ENCODE assay signal across 10 cellular contexts in the genomic region with DNA sequence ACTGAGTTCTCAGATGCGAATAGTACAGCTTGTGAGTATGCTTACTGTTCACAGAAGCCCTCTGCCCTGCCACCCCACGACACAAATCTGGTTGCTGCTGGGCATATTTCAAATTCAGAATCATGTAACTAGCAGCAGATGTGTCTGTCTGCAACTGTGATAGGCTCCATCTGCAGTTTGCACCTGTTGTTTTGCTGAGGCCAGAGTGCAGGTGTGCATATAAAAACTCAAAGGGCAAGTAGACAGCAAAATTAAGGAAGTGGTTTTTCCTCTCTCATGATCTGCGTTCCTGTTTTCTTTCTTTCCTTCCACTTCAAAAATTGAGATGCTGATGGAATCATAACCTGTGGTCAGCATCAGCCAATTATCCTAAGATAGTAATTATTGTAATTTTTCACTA.
DNase-seq lines count a peak whose midpoint lies in the region; ATAC-seq, FAIRE-seq and TF ChIP-seq lines count a peak whose summit lies in the region.
"Had no signal": no experiment of that assay in that cellular context is flagged by ENCODE, and none has a peak within 500 bp of the region (broad histone marks: within the 10 kb centered on the region; RNA-seq: fewer than 3 reads in every experiment).

No MANE protein-coding gene starts in this region.

- no peaks in the 10 kb centered on the region for H3K9me3 ChIP-seq in gastrocnemius medialis

- ATAC-seq in GM18511 (IDR thresholded peaks at IDR 0.05; ENCODE audit: unreplicated experiment) (peak; percentile 80), GM23338 (no peak), gastrocnemius medialis (no peak)
- no peak for ATAC-seq in stimulated activated naive CD8-positive, alpha-beta T cell treated with anti-CD3 and anti-CD28 coated beads, Interleukin-15, Interleukin-2, amounts not matched to agents 100 U/mL and 50 U/mL, for 24 hours

- H3K27me3 Mint-ChIP-seq in GM23338 (ENCODE audit: insufficient read depth, low read depth, poor library complexity): no peaks in the 10 kb centered on the region

- H3K27ac Mint-ChIP-seq in GM23338: no peak overlapping the region

- H3K27ac ChIP-seq in GM23338 (ENCODE audit: low read depth) (no peak overlapping the region), gastrocnemius medialis (no peak overlapping the region)

- no peak overlapping the region for H3K4me2 ChIP-seq in GM23338

- no peaks in the 10 kb centered on the region; the same call in 2 of the 3 replicates for H3K36me3 Mint-ChIP-seq in GM23338 (ENCODE audit: low read depth)

- H4K20me1 ChIP-seq in GM23338 (replicated peaks; ENCODE audit: insufficient read depth): no peaks in the 10 kb centered on the region

- no peaks in the 10 kb centered on the region for H3K36me3 ChIP-seq in GM23338 (ENCODE audit: insufficient read depth)
- no peaks in the 10 kb centered on the region for H3K36me3 ChIP-seq in gastrocnemius medialis

- H3K9me2 ChIP-seq in GM23338 (ENCODE audit: insufficient read depth): no peaks in the 10 kb centered on the region

- H3K79me2 ChIP-seq in GM23338 (replicated peaks; ENCODE audit: insufficient read depth): no peaks in the 10 kb centered on the region

- no peak for FAIRE-seq in H54 (lab: Jason Lieb, UNC)

- TF ChIP-seq POLR2A in gastrocnemius medialis (IDR thresholded peaks at IDR 0.05) (no peak), H54 (IDR thresholded peaks at IDR 0.05; ENCODE audit: low read depth, low read length) (no peak)

- TF ChIP-seq CTCF in GM23338 (conservative IDR thresholded peaks at IDR 0.05; ENCODE audit: low read depth in 2 of 2) (no peak), gastrocnemius medialis (IDR thresholded peaks at IDR 0.05 in 4 of 5, conservative IDR thresholded peaks at IDR 0.05 in 1 of 5) (no peak)

- no peaks in the 10 kb centered on the region for H3F3A ChIP-seq in GM23338 (replicated peaks; ENCODE audit: low read depth)

- no peak overlapping the region for H3K4me3 ChIP-seq in GM23338
- no peak overlapping the region for H3K4me3 ChIP-seq in gastrocnemius medialis

- peaks cover 4% of the 10 kb centered on the region; the same call in 2 of the 3 replicates for H3K4me1 Mint-ChIP-seq in GM23338

- intact Hi-C loops in gastrocnemius medialis (cut with DNase I; ENCODE audit: low total_unique reads): no loop called here

- H3K9me3 Mint-ChIP-seq in GM23338: no peaks in the 10 kb centered on the region

- H3K27me3 ChIP-seq in GM23338 (ENCODE audit: insufficient read depth) (no peaks in the 10 kb centered on the region), gastrocnemius medialis (no peaks in the 10 kb centered on the region)

- no peak overlapping the region for H3K4me3 Mint-ChIP-seq in GM23338

- H2AFZ ChIP-seq in GM23338: peak overlapping the region; percentile 24; the same call in 1 of the 2 replicates

- in situ Hi-C loops in gastrocnemius medialis (cut with MboI; ENCODE audit: low sequenced_read_pairs in 4 of 4): no loop called here

- peaks cover under 1% of the 10 kb centered on the region; the same call in 1 of the 2 replicates for H3K4me1 ChIP-seq in GM23338 (ENCODE audit: insufficient read depth)
- no peaks in the 10 kb centered on the region for H3K4me1 ChIP-seq in gastrocnemius medialis

- no peak for DNase-seq in GM23338 (ENCODE audit: low spot score)
- DNase-seq in NCI-H1092 treated with DMSO at 0.1 percent for 48 hours (lab: John Stamatoyannopoulos, UW): peak; percentile 76
- DNase-seq in SHP77 (lab: John Stamatoyannopoulos, UW): peak; percentile 49 to 79
- DNase-seq in stimulated activated naive CD8-positive, alpha-beta T cell treated with anti-CD3 and anti-CD28 coated beads, Interleukin-15, Interleukin-2, amounts not matched to agents 100 U/mL and 50 U/mL, for 24 hours: no peak
- DNase-seq in dedifferentiated amniotic fluid mesenchymal stem cell (ENCODE audit: extremely low spot score): no peak
- DNase-seq in gastrocnemius medialis: no peak
- no peak for DNase-seq in H54 (ENCODE audit: insufficient read length, low spot score)
- DNase-seq: occipital lobe, T-helper 1 cell had no signal

TF ChIP-seq in GM23338, 12 proteins besides CTCF, POLR2A, EP300 and RAD21 (continues in another document):
- TF ChIP-seq, protein P1, sequence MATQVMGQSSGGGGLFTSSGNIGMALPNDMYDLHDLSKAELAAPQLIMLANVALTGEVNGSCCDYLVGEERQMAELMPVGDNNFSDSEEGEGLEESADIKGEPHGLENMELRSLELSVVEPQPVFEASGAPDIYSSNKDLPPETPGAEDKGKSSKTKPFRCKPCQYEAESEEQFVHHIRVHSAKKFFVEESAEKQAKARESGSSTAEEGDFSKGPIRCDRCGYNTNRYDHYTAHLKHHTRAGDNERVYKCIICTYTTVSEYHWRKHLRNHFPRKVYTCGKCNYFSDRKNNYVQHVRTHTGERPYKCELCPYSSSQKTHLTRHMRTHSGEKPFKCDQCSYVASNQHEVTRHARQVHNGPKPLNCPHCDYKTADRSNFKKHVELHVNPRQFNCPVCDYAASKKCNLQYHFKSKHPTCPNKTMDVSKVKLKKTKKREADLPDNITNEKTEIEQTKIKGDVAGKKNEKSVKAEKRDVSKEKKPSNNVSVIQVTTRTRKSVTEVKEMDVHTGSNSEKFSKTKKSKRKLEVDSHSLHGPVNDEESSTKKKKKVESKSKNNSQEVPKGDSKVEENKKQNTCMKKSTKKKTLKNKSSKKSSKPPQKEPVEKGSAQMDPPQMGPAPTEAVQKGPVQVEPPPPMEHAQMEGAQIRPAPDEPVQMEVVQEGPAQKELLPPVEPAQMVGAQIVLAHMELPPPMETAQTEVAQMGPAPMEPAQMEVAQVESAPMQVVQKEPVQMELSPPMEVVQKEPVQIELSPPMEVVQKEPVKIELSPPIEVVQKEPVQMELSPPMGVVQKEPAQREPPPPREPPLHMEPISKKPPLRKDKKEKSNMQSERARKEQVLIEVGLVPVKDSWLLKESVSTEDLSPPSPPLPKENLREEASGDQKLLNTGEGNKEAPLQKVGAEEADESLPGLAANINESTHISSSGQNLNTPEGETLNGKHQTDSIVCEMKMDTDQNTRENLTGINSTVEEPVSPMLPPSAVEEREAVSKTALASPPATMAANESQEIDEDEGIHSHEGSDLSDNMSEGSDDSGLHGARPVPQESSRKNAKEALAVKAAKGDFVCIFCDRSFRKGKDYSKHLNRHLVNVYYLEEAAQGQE (IDR thresholded peaks at IDR 0.05; ENCODE audit: unreplicated experiment): no peak
- TF ChIP-seq POLR2AphosphoS5 (IDR thresholded peaks at IDR 0.05; ENCODE audit: low read depth) (no peak), NANOG (IDR thresholded peaks at IDR 0.05; ENCODE audit: borderline replicate concordance) (no peak), STAT1 (IDR thresholded peaks at IDR 0.05; ENCODE audit: unreplicated experiment) (no peak), CREB1 (CRISPR knock-in tag; IDR thresholded peaks at IDR 0.05; ENCODE audit: low read depth) (no peak), JUNB (IDR thresholded peaks at IDR 0.05; ENCODE audit: unreplicated experiment) (no peak), ZNF331 (CRISPR knock-in tag; IDR thresholded peaks at IDR 0.05; ENCODE audit: low read depth) (no peak), EZH2 (IDR thresholded peaks at IDR 0.05; ENCODE audit: low read depth, unreplicated experiment) (no peak), EZH2phosphoT487 (IDR thresholded peaks at IDR 0.05; ENCODE audit: unreplicated experiment) (no peak), ZNF114 (CRISPR knock-in tag; IDR thresholded peaks at IDR 0.05) (no peak)
- TF ChIP-seq, protein P2, sequence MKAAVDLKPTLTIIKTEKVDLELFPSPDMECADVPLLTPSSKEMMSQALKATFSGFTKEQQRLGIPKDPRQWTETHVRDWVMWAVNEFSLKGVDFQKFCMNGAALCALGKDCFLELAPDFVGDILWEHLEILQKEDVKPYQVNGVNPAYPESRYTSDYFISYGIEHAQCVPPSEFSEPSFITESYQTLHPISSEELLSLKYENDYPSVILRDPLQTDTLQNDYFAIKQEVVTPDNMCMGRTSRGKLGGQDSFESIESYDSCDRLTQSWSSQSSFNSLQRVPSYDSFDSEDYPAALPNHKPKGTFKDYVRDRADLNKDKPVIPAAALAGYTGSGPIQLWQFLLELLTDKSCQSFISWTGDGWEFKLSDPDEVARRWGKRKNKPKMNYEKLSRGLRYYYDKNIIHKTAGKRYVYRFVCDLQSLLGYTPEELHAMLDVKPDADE (IDR thresholded peaks at IDR 0.05): no peak

Comparison
In these comparisons a context has a peak if more than half of its experiments do, and no peak if none do; other contexts are left out.
1. DNase-seq: peak in NCI-H1092 treated with DMSO at 0.1 percent for 48 hours (single experiment) and SHP77 (2 of 2); none in GM23338 (single experiment), stimulated activated naive CD8-positive, alpha-beta T cell treated with anti-CD3 and anti-CD28 coated beads, Interleukin-15, Interleukin-2, amounts not matched to agents 100 U/mL and 50 U/mL, for 24 hours (single experiment), dedifferentiated amniotic fluid mesenchymal stem cell (single experiment), gastrocnemius medialis (0 of 2) and H54 (single experiment).